22 cellular contexts compared by ENCODE assay signal in the genomic region with DNA sequence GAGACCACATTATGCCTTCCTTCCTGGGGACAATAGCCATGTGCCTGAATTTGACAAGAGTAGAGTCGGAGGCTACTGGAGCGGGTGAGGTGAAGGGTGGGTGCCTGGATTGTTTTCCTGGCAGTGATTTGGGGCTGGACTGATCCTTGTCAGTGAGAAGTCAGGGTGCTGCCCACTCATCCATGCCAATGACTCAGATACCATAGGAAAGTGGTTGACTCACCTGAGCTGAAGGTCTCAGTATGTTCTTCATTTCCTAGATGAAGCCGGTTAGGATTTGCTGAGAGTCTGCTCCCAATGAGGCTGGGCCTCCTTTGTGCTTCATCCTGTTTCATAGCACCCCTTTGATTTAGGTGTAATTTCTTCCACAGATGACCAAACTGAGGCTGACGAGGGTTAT.
A peak's percentile ranks its signal among the peaks of the same experiment; 100 is the strongest.
DNase-seq lines count a peak whose midpoint lies in the region; TF ChIP-seq lines count a peak whose summit lies in the region.
"Had no signal": no experiment of that assay in that cellular context is flagged by ENCODE, and none has a peak within 500 bp of the region (broad histone marks: within the 10 kb centered on the region; RNA-seq: fewer than 3 reads in every experiment).

No MANE protein-coding gene starts in this region.

- H3K27me3 ChIP-seq in mammary epithelial cell (ENCODE audit: insufficient read depth, low read length) (no peaks in the 10 kb centered on the region), mesendoderm (ENCODE audit: insufficient read depth, low read length, poor library complexity) (no peaks in the 10 kb centered on the region)
- H3K27me3 ChIP-seq: SJSA1 had no signal

- BruUV-seq in mammary epithelial cell (replicated peaks; lab: Mats Ljungman, UMichigan) = no TSS peak

- H4K20me1 ChIP-seq in mammary epithelial cell (ENCODE audit: insufficient read depth, low read length) = no peaks in the 10 kb centered on the region

- H3K4ac ChIP-seq in mesendoderm (ENCODE audit: low read depth, low read length) = no peak overlapping the region

- H3K9ac ChIP-seq in mammary epithelial cell (ENCODE audit: insufficient read depth, low read length) = no peak overlapping the region
- no peak overlapping the region for H3K9ac ChIP-seq in mesendoderm (ENCODE audit: low read length)

- H2AK5ac ChIP-seq in mesendoderm (ENCODE audit: low read length) = no peak overlapping the region

- no peak overlapping the region for H2BK15ac ChIP-seq in mesendoderm (replicated peaks; ENCODE audit: low read depth)

- dilution Hi-C loops in mammary epithelial cell (cut with HindIII; ENCODE audit: low sequenced_read_pairs) = no loop called here

- H2AFZ ChIP-seq in mammary epithelial cell (ENCODE audit: low read depth, low read length) = no peak overlapping the region

- 75% methylated on average over 4 of the region's 4 CpGs for WGBS in mammary epithelial cell (ENCODE audit: low coverage, missing lambda C conversion rate)
- no CpG with 5 or more reads among the region's 4 CpGs for WGBS in mesendoderm (ENCODE audit: extremely low coverage, insufficient coverage, low lambda C conversion rate)

- H3K9me3 ChIP-seq in mammary epithelial cell (replicated peaks; ENCODE audit: insufficient read depth, low read length) = no peaks in the 10 kb centered on the region
- H3K9me3 ChIP-seq: Caco-2, lower lobe of right lung, SJSA1 had no signal

- H3K4me1 ChIP-seq in mammary epithelial cell (ENCODE audit: insufficient read depth, low read length) (peaks cover 15% of the 10 kb centered on the region), mesendoderm (ENCODE audit: control insufficient read depth, low read depth, low read length) (no peaks in the 10 kb centered on the region)
- H3K4me1 ChIP-seq: Caco-2, SJSA1 had no signal

- no peak overlapping the region for H3K4me2 ChIP-seq in mammary epithelial cell (ENCODE audit: insufficient read depth, low read depth, low read length)
- H3K4me2 ChIP-seq in mesendoderm (ENCODE audit: low read length) = no peak overlapping the region

- H3K79me1 ChIP-seq in mesendoderm (ENCODE audit: low read length) = no peaks in the 10 kb centered on the region

- intact Hi-C loops in mammary epithelial cell (cut with micrococcal nuclease) = no loop called here

- CTCF ChIA-PET in mammary epithelial cell (lab: Charles Lee; ENCODE audit: low non-redundant PET) = interaction anchor here (0.6 kb wide), 1 partner anchor 170 kb away, joined by 3 read pairs; no protein-coding TSS in a partner anchor

- no peak overlapping the region for H4K5ac ChIP-seq in mesendoderm (ENCODE audit: low read length)

- in situ Hi-C loops in mammary epithelial cell (cut with MboI; ENCODE audit: low sequenced_read_pairs in 2 of 2) = no loop called here

- no peak overlapping the region for H3K18ac ChIP-seq in mesendoderm (ENCODE audit: low read length)

- peak; percentile 41 for DNase-seq in ELR (ENCODE audit: low read depth)
- peak; percentile 57 for DNase-seq in HT1080 (ENCODE audit: low read depth)
- peak; percentile 81 for DNase-seq in mammary epithelial cell
- DNase-seq in kidney tubule cell (ENCODE audit: low spot score) = peak; percentile 92
- DNase-seq in mesendoderm = no peak
- no peak for DNase-seq in stimulated activated CD4-positive, alpha-beta T cell treated with anti-CD3 and anti-CD28 coated beads, Interleukin-4, amount 100 ng/mL, for 4 hours
- DNase-seq in GM19240 (ENCODE audit: insufficient read length, low spot score) = no peak
- DNase-seq: activated CD4-positive, alpha-beta memory T cell treated with anti-CD3 and anti-CD28 coated beads for 36 hours; activated CD8-positive, alpha-beta memory T cell treated with anti-CD3 and anti-CD28 coated beads, Interleukin-2, amount 50 U/mL, for 48 hours; activated effector memory CD4-positive, alpha-beta T cell treated with Interleukin-2 at 50 U/mL for 16 hours; Caco-2; DND-41; endodermal cell; lower lobe of right lung; NCI-H1092 treated with DMSO at 0.1 percent for 48 hours; NCI-H187 treated with DMSO at 0.1 percent for 48 hours; NCI-H526; nephron progenitor cell; T-helper 1 cell; trophoblast cell had no signal

- no peak overlapping the region for H3K4me3 ChIP-seq in mammary epithelial cell (replicated peaks in 1 of 3; ENCODE audit: insufficient read depth in 1 of 3, low read depth in 2 of 3, low read length in 3 of 3)
- no peak overlapping the region for H3K4me3 ChIP-seq in mesendoderm (ENCODE audit: low read length)
- H3K4me3 ChIP-seq: lower lobe of right lung, SJSA1 had no signal

- no peak overlapping the region for H2BK120ac ChIP-seq in mesendoderm (ENCODE audit: low read depth, low read length)

- no peak overlapping the region for H2BK5ac ChIP-seq in mesendoderm (ENCODE audit: low read length)

- H3K56ac ChIP-seq in mesendoderm (ENCODE audit: low read length) = no peak overlapping the region

- no peak for TF ChIP-seq CTCF in mammary epithelial cell (conservative IDR thresholded peaks at IDR 0.05 in 1 of 2, IDR thresholded peaks at IDR 0.05 in 1 of 2; ENCODE audit: extremely low read depth in 1 of 2, insufficient read depth in 1 of 2, low read depth in 1 of 2, low read length in 2 of 2)

- no peak overlapping the region for H3K27ac ChIP-seq in mammary epithelial cell (ENCODE audit: insufficient read depth, low read depth, low read length)
- H3K27ac ChIP-seq in mesendoderm (ENCODE audit: low read depth, low read length) = no peak overlapping the region
- H3K27ac ChIP-seq: C4-2B, lower lobe of right lung, SJSA1 had no signal

- H3K36me3 ChIP-seq in mammary epithelial cell (ENCODE audit: insufficient read depth, low read length) (no peaks in the 10 kb centered on the region), mesendoderm (ENCODE audit: control insufficient read depth, insufficient read depth, low read length) (no peaks in the 10 kb centered on the region)
- H3K36me3 ChIP-seq: SJSA1 had no signal

- H3K79me2 ChIP-seq in mammary epithelial cell (ENCODE audit: insufficient read depth, low read length) (no peaks in the 10 kb centered on the region), mesendoderm (ENCODE audit: control insufficient read depth, insufficient read depth, low read length) (no peaks in the 10 kb centered on the region)

- no peak overlapping the region for H4K8ac ChIP-seq in mesendoderm (ENCODE audit: low read depth, low read length)

- no peak overlapping the region for H3K23ac ChIP-seq in mesendoderm (ENCODE audit: low read length)

Comparison
In these comparisons a context has a peak if more than half of its experiments do, and no peak if none do; other contexts are left out.
1. DNase-seq: peak in ELR (single experiment), HT1080 (single experiment), mammary epithelial cell (single experiment) and kidney tubule cell (single experiment); none in mesendoderm (single experiment), stimulated activated CD4-positive, alpha-beta T cell treated with anti-CD3 and anti-CD28 coated beads, Interleukin-4, amount 100 ng/mL, for 4 hours (0 of 2) and GM19240 (single experiment).